Comparison of ENCODE assay signal across 8 cellular contexts in genomic region chr1:32695098-32695904, GRCh38. TPM values are rescaled to one million over a fixed set of nuclear protein-coding genes. Genes with fewer than 3 reads are reported as not detected.
DNase-seq lines count a peak whose midpoint lies in the region; ATAC-seq, FAIRE-seq and TF ChIP-seq lines count a peak whose summit lies in the region.

No MANE protein-coding gene starts in this region.

- H3K9me3 ChIP-seq in right atrium auricular region (no peaks in the 10 kb centered on the region), suprapubic skin (no peaks in the 10 kb centered on the region)

- H3K9me3 Mint-ChIP-seq in activated T-helper 17 cell treated with anti-CD3 and anti-CD28 coated beads, Interleukin-2, amount 50 U/mL, for 72 hours = no peaks in the 10 kb centered on the region

- WGBS in suprapubic skin = 66% methylated on average over 17 of the region's 17 CpGs

- TF ChIP-seq POLR2A in suprapubic skin (IDR thresholded peaks at IDR 0.05) = no peak

- H3K4me3 Mint-ChIP-seq in activated T-helper 17 cell treated with anti-CD3 and anti-CD28 coated beads, Interleukin-2, amount 50 U/mL, for 72 hours = no peak overlapping the region

- H3K27me3 Mint-ChIP-seq in activated T-helper 17 cell treated with anti-CD3 and anti-CD28 coated beads, Interleukin-2, amount 50 U/mL, for 72 hours = no peaks in the 10 kb centered on the region

- ATAC-seq in activated T-helper 17 cell treated with anti-CD3 and anti-CD28 coated beads, Interleukin-2, amount 50 U/mL, for 72 hours (replicated peaks) = no peak

- FAIRE-seq in HTR-8/SVneo (lab: Jason Lieb, UNC) = peak; percentile 79

- peak overlapping the region; percentile 13 for H3K27ac Mint-ChIP-seq in activated T-helper 17 cell treated with anti-CD3 and anti-CD28 coated beads, Interleukin-2, amount 50 U/mL, for 72 hours

- H3K27me3 ChIP-seq in right atrium auricular region (no peaks in the 10 kb centered on the region), suprapubic skin (no peaks in the 10 kb centered on the region)

- no peaks in the 10 kb centered on the region for H3K36me3 ChIP-seq in right atrium auricular region
- H3K36me3 ChIP-seq in suprapubic skin = no peaks in the 10 kb centered on the region

- H3K36me3 Mint-ChIP-seq in activated T-helper 17 cell treated with anti-CD3 and anti-CD28 coated beads, Interleukin-2, amount 50 U/mL, for 72 hours (ENCODE audit: low read depth) = no peaks in the 10 kb centered on the region

- no peak for DNase-seq in HTR-8/SVneo (ENCODE audit: insufficient read length, low spot score)
- DNase-seq in right atrium auricular region (ENCODE audit: low spot score) = peak; percentile 89
- peak; percentile 89 to 90 for DNase-seq in suprapubic skin (ENCODE audit: low spot score in 2 of 2)
- DNase-seq in stimulated activated CD8-positive, alpha-beta memory T cell treated with anti-CD3 and anti-CD28 coated beads, Interleukin-4, amount 100 ng/mL, for 48 hours = no peak
- DNase-seq in ecto neural progenitor cell (ENCODE audit: low spot score) = no peak
- DNase-seq in NCI-H2227 (lab: John Stamatoyannopoulos, UW; ENCODE audit: unreplicated experiment) = no peak
- DNase-seq in cerebellar cortex (ENCODE audit: low spot score) = no peak

- no peak overlapping the region for H3K4me3 ChIP-seq in right atrium auricular region
- no peak overlapping the region for H3K4me3 ChIP-seq in suprapubic skin

- H3K4me1 Mint-ChIP-seq in activated T-helper 17 cell treated with anti-CD3 and anti-CD28 coated beads, Interleukin-2, amount 50 U/mL, for 72 hours = no peaks in the 10 kb centered on the region

- H3K27ac ChIP-seq in right atrium auricular region (peak overlapping the region; percentile 1 to 36), suprapubic skin (peak overlapping the region; percentile 24)

- TF ChIP-seq EP300 in suprapubic skin (IDR thresholded peaks at IDR 0.05) = no peak

- H3K4me1 ChIP-seq in right atrium auricular region (peaks cover 0 to 25% of the 10 kb centered on the region in 2 donors), suprapubic skin (peaks cover 17% of the 10 kb centered on the region)

- TF ChIP-seq CTCF in right atrium auricular region (IDR thresholded peaks at IDR 0.05) (no peak), suprapubic skin (IDR thresholded peaks at IDR 0.05) (no peak)

RNA-seq across cellular contexts. Expression of gene SYNC, which starts 7.3 kb away (rescaled TPM):
- total RNA-seq in activated T-helper 17 cell treated with anti-CD3 and anti-CD28 coated beads, Interleukin-2, amount 50 U/mL, for 72 hours = not detected
- 10 to 100 TPM; 19.0 to 32.8 TPM for total RNA-seq in right atrium auricular region
- 10 to 100 TPM in 1 of 4 donors, 1 to 10 TPM in 3; 7.4 to 11.4 (median 8.3) TPM for total RNA-seq in suprapubic skin

RNA-seq across cellular contexts. Expression of gene RBBP4, which starts 44.3 kb away (rescaled TPM):
- 100 to 1,000 TPM; 237 to 326 TPM for total RNA-seq in activated T-helper 17 cell treated with anti-CD3 and anti-CD28 coated beads, Interleukin-2, amount 50 U/mL, for 72 hours
- total RNA-seq in right atrium auricular region (10 to 100 TPM; 62.5 to 65.7 TPM), suprapubic skin (100 to 1,000 TPM in 1 of 4 donors, 10 to 100 TPM in 3; 80.5 to 121 (median 90.5) TPM)

RNA-seq across cellular contexts. Expression of gene ZBTB8OS, which starts 45.0 kb away (rescaled TPM):
- 10 to 100 TPM; 52.9 to 68.0 TPM for total RNA-seq in activated T-helper 17 cell treated with anti-CD3 and anti-CD28 coated beads, Interleukin-2, amount 50 U/mL, for 72 hours
- total RNA-seq in right atrium auricular region = 10 to 100 TPM; 23.9 to 34.4 TPM
- 10 to 100 TPM; 19.2 to 29.9 (median 24.0) TPM for total RNA-seq in suprapubic skin

Comparison
In these comparisons a context has a peak if more than half of its experiments do, and no peak if none do; other contexts are left out.
1. DNase-seq: peak in right atrium auricular region (single experiment) and suprapubic skin (2 of 2); none in HTR-8/SVneo (single experiment), stimulated activated CD8-positive, alpha-beta memory T cell treated with anti-CD3 and anti-CD28 coated beads, Interleukin-4, amount 100 ng/mL, for 48 hours (single experiment), ecto neural progenitor cell (single experiment), NCI-H2227 (single experiment) and cerebellar cortex (single experiment).
2. RNA of gene SYNC, which starts 7.3 kb away (total RNA-seq): 19.0 to 32.8 TPM in right atrium auricular region and 7.4 to 11.4 TPM in suprapubic skin; not detected in activated T-helper 17 cell treated with anti-CD3 and anti-CD28 coated beads, Interleukin-2, amount 50 U/mL, for 72 hours; every median in the first group is over 4 times any median in the second.